Comparison of ENCODE assay signal across 15 cellular contexts in genomic region chr7:143325215-143325614, GRCh38. TPM values are rescaled to one million over a fixed set of nuclear protein-coding genes. Genes with fewer than 3 reads are reported as not detected.
DNase-seq lines count a peak whose midpoint lies in the region; ATAC-seq and TF ChIP-seq lines count a peak whose summit lies in the region.
"Had no signal": no experiment of that assay in that cellular context is flagged by ENCODE, and none has a peak within 500 bp of the region (broad histone marks: within the 10 kb centered on the region; RNA-seq: fewer than 3 reads in every experiment).

No MANE protein-coding gene starts in this region.

- H3K4me1 ChIP-seq in left ventricle myocardium inferior, result peaks cover 16% of the 10 kb centered on the region

- no peaks in the 10 kb centered on the region for H3K36me3 ChIP-seq in left ventricle myocardium inferior

- no peak overlapping the region for H3K27ac Mint-ChIP-seq in activated T-helper 17 cell treated with anti-CD3 and anti-CD28 coated beads, Interleukin-2, amount 50 U/mL, for 72 hours

- intact Hi-C loops in left ventricle myocardium inferior (cut with micrococcal nuclease), result no loop called here

- ATAC-seq in GM19395 (IDR thresholded peaks at IDR 0.05; ENCODE audit: unreplicated experiment) (peak; percentile 52), HG02973 (IDR thresholded peaks at IDR 0.05; ENCODE audit: unreplicated experiment) (peak; percentile 42)
- ATAC-seq in activated T-helper 17 cell treated with anti-CD3 and anti-CD28 coated beads, Interleukin-2, amount 50 U/mL, for 72 hours (replicated peaks), result peak; percentile 26
- ATAC-seq: HCT116 had no signal

- H3K4me3 ChIP-seq in left ventricle myocardium inferior, result no peak overlapping the region

- no peaks in the 10 kb centered on the region for H3K9me3 ChIP-seq in left ventricle myocardium inferior (replicated peaks)

- peaks cover 7% of the 10 kb centered on the region for H3K4me1 Mint-ChIP-seq in activated T-helper 17 cell treated with anti-CD3 and anti-CD28 coated beads, Interleukin-2, amount 50 U/mL, for 72 hours

- no peaks in the 10 kb centered on the region for H3K36me3 Mint-ChIP-seq in activated T-helper 17 cell treated with anti-CD3 and anti-CD28 coated beads, Interleukin-2, amount 50 U/mL, for 72 hours (ENCODE audit: low read depth)

- no peaks in the 10 kb centered on the region for H3K27me3 ChIP-seq in left ventricle myocardium inferior (ENCODE audit: low read depth)

- H3K9me3 Mint-ChIP-seq in activated T-helper 17 cell treated with anti-CD3 and anti-CD28 coated beads, Interleukin-2, amount 50 U/mL, for 72 hours, result no peaks in the 10 kb centered on the region

- no peaks in the 10 kb centered on the region for H3K27me3 Mint-ChIP-seq in activated T-helper 17 cell treated with anti-CD3 and anti-CD28 coated beads, Interleukin-2, amount 50 U/mL, for 72 hours

- no peak overlapping the region for H3K27ac ChIP-seq in left ventricle myocardium inferior (replicated peaks)

- peak; percentile 22 for DNase-seq in DMS53 treated with DMSO at 0.1 percent for 48 hours (lab: John Stamatoyannopoulos, UW; ENCODE audit: unreplicated experiment)
- DNase-seq in amygdala (lab: John Stamatoyannopoulos, UW), result no peak
- no peak for DNase-seq in left ventricle myocardium inferior
- no peak for DNase-seq in NCI-H1436 treated with DMSO at 0.1 percent for 48 hours (lab: John Stamatoyannopoulos, UW)
- DNase-seq in NCI-H748 treated with DMSO at 0.1 percent for 48 hours (lab: John Stamatoyannopoulos, UW), result no peak
- DNase-seq: activated CD8-positive, alpha-beta memory T cell treated with anti-CD3 and anti-CD28 coated beads, Interleukin-2, amount 50 U/mL, for 4 hours; amniotic stem cell; effector CD8-positive, alpha-beta T cell; hippocampal formation; substantia nigra had no signal

- no peak overlapping the region for H3K4me3 Mint-ChIP-seq in activated T-helper 17 cell treated with anti-CD3 and anti-CD28 coated beads, Interleukin-2, amount 50 U/mL, for 72 hours

- no peak for TF ChIP-seq CTCF in left ventricle myocardium inferior (IDR thresholded peaks at IDR 0.05; ENCODE audit: borderline replicate concordance)

RNA-seq across cellular contexts. Expression of gene CLCN1, which starts 9.3 kb away (rescaled TPM):
- under 1 TPM in 1 of 2 donors, not detected in 1; 0.11 TPM for total RNA-seq in activated T-helper 17 cell treated with anti-CD3 and anti-CD28 coated beads, Interleukin-2, amount 50 U/mL, for 72 hours
- not detected for total RNA-seq in left ventricle myocardium inferior
- total RNA-seq: pulmonary artery endothelial cell had no signal

RNA-seq across cellular contexts. Expression of gene CASP2, which starts 37.1 kb away (rescaled TPM):
- 100 to 1,000 TPM; 110 to 119 TPM for total RNA-seq in activated T-helper 17 cell treated with anti-CD3 and anti-CD28 coated beads, Interleukin-2, amount 50 U/mL, for 72 hours
- total RNA-seq in left ventricle myocardium inferior, result 10.9 TPM

RNA-seq across cellular contexts. Expression of gene FAM131B, which starts 37.3 kb away (rescaled TPM):
- 1 to 10 TPM in 1 of 2 donors, under 1 TPM in 1; 0.85 to 1.1 TPM for total RNA-seq in activated T-helper 17 cell treated with anti-CD3 and anti-CD28 coated beads, Interleukin-2, amount 50 U/mL, for 72 hours
- total RNA-seq in left ventricle myocardium inferior, result 0.47 TPM

RNA-seq across cellular contexts. Expression of gene TMEM139, which starts 40.5 kb away (rescaled TPM):
- total RNA-seq in activated T-helper 17 cell treated with anti-CD3 and anti-CD28 coated beads, Interleukin-2, amount 50 U/mL, for 72 hours, result 1 to 10 TPM in 1 of 2 donors, under 1 TPM in 1; 0.86 to 1.9 TPM
- total RNA-seq in left ventricle myocardium inferior, result 8.8 TPM
- total RNA-seq: pulmonary artery endothelial cell had no signal

RNA-seq across cellular contexts. Expression of gene ZYX, which starts 55.9 kb away (rescaled TPM):
- 100 to 1,000 TPM; 116 to 146 TPM for total RNA-seq in activated T-helper 17 cell treated with anti-CD3 and anti-CD28 coated beads, Interleukin-2, amount 50 U/mL, for 72 hours
- total RNA-seq in left ventricle myocardium inferior, result 68.4 TPM
